8 cellular contexts compared by ENCODE assay signal in the genomic region with DNA sequence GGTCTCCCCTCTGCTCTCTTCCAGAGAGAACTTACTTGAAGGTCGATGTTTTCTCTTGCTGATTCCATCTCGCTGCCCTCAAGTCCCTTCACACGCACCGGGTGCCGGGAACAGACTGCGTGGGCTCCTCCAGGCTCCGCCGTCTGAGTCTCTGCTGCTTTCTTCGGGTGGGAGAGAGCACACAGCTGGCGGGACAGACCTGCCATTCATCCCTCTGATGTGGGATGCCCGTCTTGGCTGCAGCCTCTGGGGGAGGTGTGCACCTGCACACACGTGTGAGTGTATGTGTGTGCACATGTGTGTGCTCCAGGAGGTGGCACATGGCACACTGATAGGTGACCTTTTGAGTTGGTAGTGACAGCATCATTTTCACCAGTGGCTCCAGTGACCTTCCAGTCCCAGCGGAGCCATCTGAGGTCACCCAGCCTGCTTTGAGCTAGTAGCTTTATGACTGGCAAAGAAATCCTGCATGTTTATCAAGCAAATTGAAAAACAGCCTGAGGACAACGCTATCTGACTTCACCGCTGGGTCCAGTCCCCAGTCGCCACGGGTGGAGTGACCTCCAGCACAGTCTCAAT. TPM values are rescaled to one million over a fixed set of nuclear protein-coding genes. Genes with fewer than 3 reads are reported as not detected.
DNase-seq lines count a peak whose midpoint lies in the region; ATAC-seq and TF ChIP-seq lines count a peak whose summit lies in the region.

A gene with protein sequence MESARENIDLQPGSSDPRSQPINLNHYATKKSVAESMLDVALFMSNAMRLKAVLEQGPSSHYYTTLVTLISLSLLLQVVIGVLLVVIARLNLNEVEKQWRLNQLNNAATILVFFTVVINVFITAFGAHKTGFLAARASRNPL (minus strand): TSS at position 153 of the 579 bp plus-strand sequence. CDS start 85 bp downstream, at position 68.

- DNase-seq in activated naive CD4-positive, alpha-beta T cell treated with anti-CD3 and anti-CD28 coated beads for 36 hours = peak; percentile 23
- no peak for DNase-seq in activated naive CD4-positive, alpha-beta T cell (lab: John Stamatoyannopoulos, UW)
- no peak for DNase-seq in chondrocyte (ENCODE audit: low spot score)
- peak; percentile 33 for DNase-seq in midbrain (lab: John Stamatoyannopoulos, UW)
- no peak for DNase-seq in tibial nerve (ENCODE audit: low spot score in 2 of 2)
- DNase-seq in NCI-H345 treated with DMSO at 0.1 percent for 48 hours (lab: John Stamatoyannopoulos, UW; ENCODE audit: unreplicated experiment) = no peak
- DNase-seq in endodermal cell = no peak

- H3K27me3 Mint-ChIP-seq in activated naive CD4-positive, alpha-beta T cell treated with anti-CD3 and anti-CD28 coated beads for 36 hours (ENCODE audit: low read depth) = no peaks in the 10 kb centered on the region
- H3K27me3 Mint-ChIP-seq in chondrocyte (ENCODE audit: low read depth) (no peaks in the 10 kb centered on the region), endodermal cell (ENCODE audit: insufficient read depth) (peaks cover 24% of the 10 kb centered on the region)

- 42 to 47% methylated on average over 16 to 17 of the region's 17 CpGs for WGBS in tibial nerve, 2 donors
- WGBS in endodermal cell (ENCODE audit: insufficient coverage in 1 of 2, insufficient read length in 1 of 2), 2 experiments = 88 to 89% methylated on average over 14 to 17 of the region's 17 CpGs

- TF ChIP-seq CTCF in chondrocyte (IDR thresholded peaks at IDR 0.05) (no peak), tibial nerve (IDR thresholded peaks at IDR 0.05) (no peak), endodermal cell (conservative IDR thresholded peaks at IDR 0.05) (no peak)

- no peak within 1 kb of the TSS for H3K9ac ChIP-seq in endodermal cell (ENCODE audit: extremely low read depth, low read length, poor library complexity, severe bottlenecking)

- peak within 1 kb of the TSS in 2 of 4 donors; percentile 12 to 25 for H3K27ac ChIP-seq in tibial nerve
- H3K27ac ChIP-seq in endodermal cell (ENCODE audit: low read depth, low read length) = no peak within 1 kb of the TSS

- TF ChIP-seq EP300 in tibial nerve (IDR thresholded peaks at IDR 0.05) = no peak

- no peaks in the 10 kb centered on the region for H3K9me3 ChIP-seq in tibial nerve
- H3K9me3 ChIP-seq in endodermal cell (ENCODE audit: control insufficient read depth, low read length) = no peaks in the 10 kb centered on the region

- intact Hi-C loops in activated naive CD4-positive, alpha-beta T cell treated with anti-CD3 and anti-CD28 coated beads for 36 hours (cut with micrococcal nuclease) = no loop called here

- H3K36me3 Mint-ChIP-seq in activated naive CD4-positive, alpha-beta T cell treated with anti-CD3 and anti-CD28 coated beads for 36 hours (ENCODE audit: low read depth) = no peaks in the 10 kb centered on the region
- H3K36me3 Mint-ChIP-seq in chondrocyte (ENCODE audit: low read depth) (no peaks in the 10 kb centered on the region), endodermal cell (ENCODE audit: low read depth) (no peaks in the 10 kb centered on the region)

- CTCF ChIA-PET in activated naive CD4-positive, alpha-beta T cell treated with anti-CD3 and anti-CD28 coated beads for 36 hours (lab: Charles Lee) = interaction anchor here (1.0 to 1.4 kb wide), 3 partner anchors 49 to 94 kb away, joined by 3 to 5 read pairs (median 3); no protein-coding TSS in a partner anchor

- no peaks in the 10 kb centered on the region for H3K27me3 ChIP-seq in tibial nerve
- H3K27me3 ChIP-seq in endodermal cell (ENCODE audit: control insufficient read depth, insufficient read depth, low read length, poor library complexity, severe bottlenecking) = no peaks in the 10 kb centered on the region

- no peak for ATAC-seq in HG02981 (IDR thresholded peaks at IDR 0.05; ENCODE audit: unreplicated experiment)

- peak within 1 kb of the TSS; percentile 64 for H3K4me3 Mint-ChIP-seq in activated naive CD4-positive, alpha-beta T cell treated with anti-CD3 and anti-CD28 coated beads for 36 hours
- H3K4me3 Mint-ChIP-seq in chondrocyte (ENCODE audit: unreplicated experiment) (peak within 1 kb of the TSS; percentile 68), endodermal cell (no peak within 1 kb of the TSS)

- H3K36me3 ChIP-seq in tibial nerve (no peaks in the 10 kb centered on the region), endodermal cell (ENCODE audit: control insufficient read depth, insufficient read depth, low read length) (no peaks in the 10 kb centered on the region)

- H3K4me3 ChIP-seq in tibial nerve = peak within 1 kb of the TSS in 3 of 4 donors; percentile 2 to 34 (median 6)
- no peak within 1 kb of the TSS for H3K4me3 ChIP-seq in endodermal cell (ENCODE audit: low read length)

- no peak for TF ChIP-seq POLR2A in tibial nerve (IDR thresholded peaks at IDR 0.05)

- H3K27ac Mint-ChIP-seq in activated naive CD4-positive, alpha-beta T cell treated with anti-CD3 and anti-CD28 coated beads for 36 hours = no peak within 1 kb of the TSS
- peak within 1 kb of the TSS; percentile 87 for H3K27ac Mint-ChIP-seq in chondrocyte (ENCODE audit: unreplicated experiment)
- no peak within 1 kb of the TSS for H3K27ac Mint-ChIP-seq in endodermal cell

- H3K9me3 Mint-ChIP-seq in activated naive CD4-positive, alpha-beta T cell treated with anti-CD3 and anti-CD28 coated beads for 36 hours = no peaks in the 10 kb centered on the region
- H3K9me3 Mint-ChIP-seq in chondrocyte (ENCODE audit: low read depth) (no peaks in the 10 kb centered on the region), endodermal cell (no peaks in the 10 kb centered on the region)

- H3K4me1 Mint-ChIP-seq in activated naive CD4-positive, alpha-beta T cell treated with anti-CD3 and anti-CD28 coated beads for 36 hours (ENCODE audit: low read depth) = peaks cover 58% of the 10 kb centered on the region
- H3K4me1 Mint-ChIP-seq in chondrocyte (ENCODE audit: low read depth) (peaks cover 36% of the 10 kb centered on the region), endodermal cell (peaks cover 44% of the 10 kb centered on the region)

- peaks cover 0 to 18% (median 0%) of the 10 kb centered on the region in 4 donors for H3K4me1 ChIP-seq in tibial nerve
- no peaks in the 10 kb centered on the region for H3K4me1 ChIP-seq in endodermal cell (ENCODE audit: control insufficient read depth, insufficient read depth, low read length)

RNA-seq across cellular contexts. Expression of the gene that starts here (rescaled TPM):
- total RNA-seq in activated naive CD4-positive, alpha-beta T cell treated with anti-CD3 and anti-CD28 coated beads for 36 hours = 1 to 10 TPM; 1.8 to 2.5 TPM
- total RNA-seq in chondrocyte (1.3 to 14.6 TPM (median 2.1 TPM) in 3 replicates), tibial nerve (10 to 100 TPM in 2 of 4 donors, 1 to 10 TPM in 2; 8.4 to 17.7 (median 12.6) TPM), endodermal cell (1 to 10 TPM in 1 of 2 donors, under 1 TPM in 1; 0.73 to 5.1 TPM)
- not detected for polyA plus RNA-seq in endodermal cell (2013, experiment 1 of 2)
- polyA plus RNA-seq in endodermal cell (2013, experiment 2 of 2) = 0.41 TPM

Comparison
In these comparisons a context has a peak if more than half of its experiments do, and no peak if none do; other contexts are left out.
1. DNase-seq: peak in activated naive CD4-positive, alpha-beta T cell treated with anti-CD3 and anti-CD28 coated beads for 36 hours (single experiment) and midbrain (single experiment); none in activated naive CD4-positive, alpha-beta T cell (0 of 4), chondrocyte (single experiment), tibial nerve (0 of 2), NCI-H345 treated with DMSO at 0.1 percent for 48 hours (single experiment) and endodermal cell (single experiment).